ENCODE assay signal across 19 cellular contexts in the genomic region with DNA sequence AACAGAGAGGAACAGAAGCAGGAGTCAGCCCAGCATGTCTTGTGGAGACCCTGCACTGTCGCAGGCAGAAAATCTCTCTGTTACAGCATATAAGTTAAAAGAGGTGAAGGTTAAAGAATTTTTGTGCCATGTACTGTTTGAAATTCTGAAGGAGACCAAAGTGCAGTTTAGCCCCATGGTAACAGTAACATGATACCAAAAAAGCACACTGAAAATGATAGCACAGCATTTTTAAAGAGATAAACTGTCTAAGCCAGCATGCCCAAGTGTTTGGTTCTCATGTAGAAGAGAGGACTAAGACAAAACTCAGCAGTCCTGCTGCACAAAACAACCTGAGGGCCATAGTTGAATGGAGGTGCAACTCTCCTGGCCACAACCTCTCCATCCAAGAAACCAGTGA. TPM values are rescaled to one million over a fixed set of nuclear protein-coding genes. Genes with fewer than 3 reads are reported as not detected.
A peak's percentile ranks its signal among the peaks of the same experiment; 100 is the strongest.
DNase-seq lines count a peak whose midpoint lies in the region; ATAC-seq, FAIRE-seq and TF ChIP-seq lines count a peak whose summit lies in the region.
"Had no signal": no experiment of that assay in that cellular context is flagged by ENCODE, and none has a peak within 500 bp of the region (broad histone marks: within the 10 kb centered on the region; RNA-seq: fewer than 3 reads in every experiment).

No MANE protein-coding gene starts in this region.

- POLR2A ChIA-PET in HepG2 (lab: Yijun Ruan, JAX), result no interaction called here

- ATAC-seq in HepG2, result peak; percentile 78
- no peak for ATAC-seq in right lobe of liver
- no peak for ATAC-seq in Right ventricle myocardium superior (ENCODE audit: poor library complexity)
- no peak for ATAC-seq in GM21515 (IDR thresholded peaks at IDR 0.05; ENCODE audit: unreplicated experiment)

- TF ChIP-seq EP300 in HepG2 (IDR thresholded peaks at IDR 0.05; ENCODE audit: low read depth in 2 of 2, low read length in 2 of 2), result no peak
- TF ChIP-seq EP300 in HepG2 (CRISPR knock-in tag; IDR thresholded peaks at IDR 0.05; ENCODE audit: borderline replicate concordance), result no peak

- CTCF ChIA-PET in HepG2 (lab: Yijun Ruan, JAX; ENCODE audit: low intra/inter-chr PET ratio, low total read pairs), result no interaction called here

- no peak overlapping the region for H3K4me3 ChIP-seq in HepG2 (replicated peaks in 1 of 3; ENCODE audit: insufficient read depth in 1 of 3, low read depth in 2 of 3, low read length in 3 of 3)
- H3K4me3 ChIP-seq in right lobe of liver, result no peak overlapping the region
- H3K4me3 ChIP-seq: BLaER1, HAP-1 had no signal

- H3K36me3 ChIP-seq in HepG2 (replicated peaks in 1 of 2; ENCODE audit: control insufficient read depth in 1 of 2, insufficient read depth in 2 of 2, low read length in 2 of 2) (no peaks in the 10 kb centered on the region), right lobe of liver (no peaks in the 10 kb centered on the region)
- H3K36me3 ChIP-seq: BLaER1, HAP-1 had no signal

- peaks cover 2% of the 10 kb centered on the region for H3K27me3 Mint-ChIP-seq in glutamatergic neuron (ENCODE audit: unreplicated experiment)

- in situ Hi-C loops in HepG2 (cut with HindIII; ENCODE audit: extremely low pct_ligation_motif_present, low pct_unique_long_range_greater_than_20kb), result no loop called here

- peaks cover 22% of the 10 kb centered on the region for H3K4me1 Mint-ChIP-seq in glutamatergic neuron (ENCODE audit: low read depth, unreplicated experiment)

- peak overlapping the region; percentile 40 for H3K27ac Mint-ChIP-seq in glutamatergic neuron (ENCODE audit: unreplicated experiment)
- H3K27ac Mint-ChIP-seq: CD4-positive, CD25-positive, alpha-beta regulatory T cell; HFFc6 had no signal

- H3K36me3 Mint-ChIP-seq in glutamatergic neuron (ENCODE audit: unreplicated experiment), result no peaks in the 10 kb centered on the region
- H3K36me3 Mint-ChIP-seq: CD4-positive, CD25-positive, alpha-beta regulatory T cell had no signal

- TF ChIP-seq POLR2A in HepG2 (IDR thresholded peaks at IDR 0.05; ENCODE audit: insufficient read depth in 1 of 2, low read depth in 2 of 2, low read length in 2 of 2) (no peak), right lobe of liver (IDR thresholded peaks at IDR 0.05) (no peak)

- 0% methylated on average over 1 of the region's 1 CpG for WGBS in HepG2 (ENCODE audit: low lambda C conversion rate)
- 18% methylated on average over 1 of the region's 1 CpG for WGBS in right lobe of liver (ENCODE audit: insufficient coverage, low coverage, low lambda C conversion rate, missing lambda C conversion rate)

- H3K27me3 ChIP-seq in HepG2 (ENCODE audit: control insufficient read depth in 1 of 2, insufficient read depth in 2 of 2, low read length in 2 of 2) (no peaks in the 10 kb centered on the region), right lobe of liver (no peaks in the 10 kb centered on the region)
- H3K27me3 ChIP-seq: BLaER1 had no signal

- no peak for TF ChIP-seq RAD21 in HepG2 (CRISPR knock-in tag; IDR thresholded peaks at IDR 0.05)

- BruUV-seq in HepG2 (replicated peaks; lab: Mats Ljungman, UMichigan), result no TSS peak

- no peak overlapping the region for H3K4me3 Mint-ChIP-seq in glutamatergic neuron (ENCODE audit: unreplicated experiment)
- H3K4me3 Mint-ChIP-seq: CD4-positive, CD25-positive, alpha-beta regulatory T cell; HFFc6 had no signal

- no peaks in the 10 kb centered on the region for H4K20me1 ChIP-seq in HepG2 (ENCODE audit: insufficient read depth, low read length)
- H4K20me1 ChIP-seq: BLaER1 had no signal

- TF ChIP-seq CTCF in HepG2 (CRISPR knock-in tag; IDR thresholded peaks at IDR 0.05), result no peak
- no peak for TF ChIP-seq CTCF in right lobe of liver (IDR thresholded peaks at IDR 0.05)
- TF ChIP-seq CTCF in glutamatergic neuron (IDR thresholded peaks at IDR 0.05; ENCODE audit: partially characterized antibody, unreplicated experiment), result no peak

- no peak overlapping the region for H3K9ac ChIP-seq in HepG2 (ENCODE audit: insufficient read depth, low read depth, low read length)
- H3K9ac ChIP-seq: BLaER1 had no signal

- intact Hi-C loops in HepG2 (cut with micrococcal nuclease; ENCODE audit: unreplicated experiment) (no loop called here), right lobe of liver (cut with DNase I) (no loop called here), Right ventricle myocardium superior (cut with DNase I) (no loop called here)

- H3K27ac ChIP-seq in HepG2 (ENCODE audit: extremely low read length, insufficient read depth, low read length), result no peak overlapping the region
- no peak overlapping the region for H3K27ac ChIP-seq in right lobe of liver
- H3K27ac ChIP-seq: BLaER1, HL-60 had no signal

- peak overlapping the region; percentile 48 for H3K4me2 ChIP-seq in HepG2 (ENCODE audit: low read depth, low read length)
- H3K4me2 ChIP-seq: BLaER1 had no signal

- H3K9me3 Mint-ChIP-seq in glutamatergic neuron (ENCODE audit: unreplicated experiment), result no peaks in the 10 kb centered on the region

- peak; percentile 34 for DNase-seq in DMS53 (lab: John Stamatoyannopoulos, UW)
- no peak for DNase-seq in DMS53 treated with DMSO at 0.1 percent for 48 hours (lab: John Stamatoyannopoulos, UW; ENCODE audit: unreplicated experiment)
- DNase-seq in HepG2 (ENCODE audit: low spot score), result peak; percentile 40
- no peak for DNase-seq in right lobe of liver
- no peak for DNase-seq in glutamatergic neuron
- DNase-seq in Right ventricle myocardium superior, result no peak
- no peak for DNase-seq in KG1 (lab: John Stamatoyannopoulos, UW)
- DNase-seq: 8988T; AML-193; CD4-positive, CD25-positive, alpha-beta regulatory T cell; DND-41; GDM1; HFFc6 had no signal

- no peaks in the 10 kb centered on the region for H3K79me2 ChIP-seq in HepG2 (ENCODE audit: insufficient read depth, low read length)

- H3K4me1 ChIP-seq in HepG2 (ENCODE audit: insufficient read depth, low read length) (peaks cover 19% of the 10 kb centered on the region), right lobe of liver (no peaks in the 10 kb centered on the region)
- H3K4me1 ChIP-seq: HAP-1 had no signal

- FAIRE-seq in HepG2 (lab: Jason Lieb, UNC), result no peak
- FAIRE-seq: GM12892, H1 had no signal

- H3K9me3 ChIP-seq in HepG2 (ENCODE audit: low read length) (no peaks in the 10 kb centered on the region), right lobe of liver (no peaks in the 10 kb centered on the region)
- H3K9me3 ChIP-seq: BLaER1, HAP-1 had no signal

- no peak overlapping the region for H2AFZ ChIP-seq in HepG2 (ENCODE audit: low read length)

TF ChIP-seq in HepG2, 621 proteins besides CTCF, POLR2A, EP300 and RAD21 (continues in another document):
- TF ChIP-seq ZNF563 (CRISPR knock-in tag; IDR thresholded peaks at IDR 0.05) (no peak), MAFF (IDR thresholded peaks at IDR 0.05; ENCODE audit: low read depth, low read length) (peak; percentile 64; the same call in 1 of the 2 replicates)

RNA-seq across cellular contexts. Expression of gene PARM1, which starts 41.9 kb away (rescaled TPM):
- total RNA-seq in HepG2 (2016; rRNA removed; fragmentation: Illumina TruSeq; extraction: Trizol), result not detected in 2 replicates
- total RNA-seq in HepG2 (2016; cell fraction: cytosol; rRNA removed; fragmentation: Illumina TruSeq; extraction: Trizol; ENCODE audit: low read depth), result not detected in 2 replicates
- total RNA-seq in HepG2 (2016; cell fraction: insoluble cytoplasmic fraction; rRNA removed; fragmentation: Illumina TruSeq; extraction: Trizol), result not detected in 2 replicates
- not detected in 2 replicates for total RNA-seq in HepG2 (2016; cell fraction: membrane; rRNA removed; fragmentation: Illumina TruSeq; extraction: Trizol)
- not detected in 2 replicates for total RNA-seq in HepG2 (2016; cell fraction: nucleus; rRNA removed; fragmentation: Illumina TruSeq; extraction: Trizol)
- polyA plus RNA-seq in HepG2 (2011; rRNA removed), result not detected in 2 replicates
- 0.01 TPM in 1 of 2 replicates, not detected in the other for polyA plus RNA-seq in HepG2 (2011; cell fraction: cytosol; rRNA removed)
- not detected in 2 replicates for polyA plus RNA-seq in HepG2 (2011; cell fraction: nucleus; rRNA removed)
- polyA plus RNA-seq in HepG2 (2012), result not detected in 2 replicates
- polyA plus RNA-seq in HepG2 (2016; cell fraction: cytosol; fragmentation: Illumina TruSeq; extraction: Trizol; ENCODE audit: low read depth), result not detected in 2 replicates
- polyA plus RNA-seq in HepG2 (2016; cell fraction: insoluble cytoplasmic fraction; fragmentation: Illumina TruSeq; extraction: Trizol; ENCODE audit: low read depth), result not detected in 2 replicates
- polyA plus RNA-seq in HepG2 (2016; cell fraction: membrane; fragmentation: Illumina TruSeq; extraction: Trizol; ENCODE audit: low read depth), result not detected in 2 replicates
- polyA plus RNA-seq in HepG2 (2016; cell fraction: nucleus; fragmentation: Illumina TruSeq; extraction: Trizol; ENCODE audit: insufficient read depth, low read depth), result not detected in 2 replicates
- 0.07 TPM in 1 of 2 replicates, not detected in the other for polyA minus RNA-seq in HepG2 (2011; rRNA and poly(A)+ RNA removed; ENCODE audit: low replicate concordance)
- polyA minus RNA-seq in HepG2 (2011; cell fraction: cytosol; rRNA and poly(A)+ RNA removed), result not detected in 2 replicates
- not detected in 2 replicates for polyA minus RNA-seq in HepG2 (2011; cell fraction: nucleus; rRNA and poly(A)+ RNA removed)
- total RNA-seq in right lobe of liver, result 1 to 10 TPM in 1 of 6 experiments, under 1 TPM in 5; 0.18 to 1.2 (median 0.31) TPM
- total RNA-seq in glutamatergic neuron (ENCODE audit: unreplicated experiment), result 94.3 TPM
- 65.2 TPM for total RNA-seq in Right ventricle myocardium superior

Comparison
In these comparisons a context has a peak if more than half of its experiments do, and no peak if none do; other contexts are left out.
1. DNase-seq: peak in DMS53 (single experiment) and HepG2 (single experiment); none in DMS53 treated with DMSO at 0.1 percent for 48 hours (single experiment), right lobe of liver (0 of 3), glutamatergic neuron (single experiment), Right ventricle myocardium superior (single experiment) and KG1 (single experiment).
2. RNA of gene PARM1, which starts 41.9 kb away (total RNA-seq): 94.3 TPM in glutamatergic neuron (single experiment) and 65.2 TPM in Right ventricle myocardium superior (single experiment); 0.18 to 1.2 TPM in right lobe of liver and not detected in HepG2; every median in the first group is over 10 times any median in the second.